7 cellular contexts compared by ENCODE assay signal in the genomic region with DNA sequence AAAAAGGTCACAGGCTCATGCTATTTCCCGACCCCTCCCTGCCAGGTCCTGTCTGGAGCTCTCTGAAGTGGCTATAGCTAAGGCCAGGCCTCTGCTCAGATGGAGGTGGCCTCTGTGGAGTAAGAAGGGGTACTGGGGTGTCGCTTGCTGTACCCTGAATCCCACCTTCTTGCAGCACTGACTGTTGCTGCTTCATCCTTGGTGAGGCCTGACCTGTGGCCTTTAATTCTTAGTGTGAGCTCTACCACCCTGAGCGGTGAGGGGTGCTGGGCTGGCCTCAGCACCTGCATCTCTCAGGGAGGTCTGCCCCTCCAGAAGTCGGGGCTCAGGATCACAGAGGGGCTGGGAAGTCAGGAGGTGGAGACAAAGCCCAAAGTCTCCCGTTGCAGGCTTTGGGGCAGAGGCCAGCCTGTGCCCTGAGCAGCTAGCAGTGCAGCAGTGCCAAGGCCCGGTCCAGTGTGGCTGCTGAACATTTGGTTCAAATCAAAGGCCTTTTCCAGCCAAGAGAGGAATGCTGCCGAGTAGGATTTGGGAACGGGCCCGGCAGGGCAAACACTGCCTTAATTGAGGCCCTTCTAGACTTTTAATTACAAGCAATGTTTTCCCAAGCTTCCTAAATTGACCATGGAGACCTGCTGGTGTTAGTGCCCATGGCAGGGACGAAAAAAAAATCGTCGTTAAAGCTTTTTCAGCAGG.
DNase-seq lines count a peak whose midpoint lies in the region; ATAC-seq and TF ChIP-seq lines count a peak whose summit lies in the region.

No MANE protein-coding gene starts in this region.

- TF ChIP-seq CTCF in dorsolateral prefrontal cortex (IDR thresholded peaks at IDR 0.05 in 54 of 56, conservative IDR thresholded peaks at IDR 0.05 in 2 of 56; ENCODE audit: low read depth in 1 of 56, partially characterized antibody in 56 of 56) (no peak), thyroid gland (IDR thresholded peaks at IDR 0.05) (no peak), foreskin keratinocyte (conservative IDR thresholded peaks at IDR 0.05) (no peak)

- H3K27ac ChIP-seq in dorsolateral prefrontal cortex (peak overlapping the region in 44 of 59 donors; percentile 3 to 84 (median 59)), mesendoderm (ENCODE audit: low read depth, low read length) (no peak overlapping the region), thyroid gland (peak overlapping the region; percentile 79 to 93 (median 83)), foreskin keratinocyte (no peak overlapping the region)

- H3K4me3 ChIP-seq in dorsolateral prefrontal cortex (no peak overlapping the region), mesendoderm (ENCODE audit: low read length) (no peak overlapping the region), thyroid gland (replicated peaks in 1 of 3) (no peak overlapping the region)

- peaks cover 6% of the 10 kb centered on the region for H3K27me3 Mint-ChIP-seq in activated CD4-positive, alpha-beta memory T cell treated with anti-CD3 and anti-CD28 coated beads, Interleukin-2, amount 10 ng/mL, durations not matched to agents 7 days and 5 days

- no peak overlapping the region for H4K5ac ChIP-seq in mesendoderm (ENCODE audit: low read length)

- no peak for ATAC-seq in foreskin keratinocyte

- DNase-seq in NCI-H774 (lab: John Stamatoyannopoulos, UW) (peak; percentile 66), dorsolateral prefrontal cortex (peak in 8 of 10 donors; percentile 46 to 78 (median 63)), mesendoderm (no peak), thyroid gland (peak; percentile 48 to 63), foreskin keratinocyte (no peak), GM19240 (ENCODE audit: insufficient read length, low spot score) (no peak)
- DNase-seq in activated CD4-positive, alpha-beta memory T cell treated with anti-CD3 and anti-CD28 coated beads, Interleukin-2, amount 10 ng/mL, durations not matched to agents 7 days and 5 days: no peak

- no peaks in the 10 kb centered on the region for H3K4me1 Mint-ChIP-seq in activated CD4-positive, alpha-beta memory T cell treated with anti-CD3 and anti-CD28 coated beads, Interleukin-2, amount 10 ng/mL, durations not matched to agents 7 days and 5 days

- intact Hi-C loops in dorsolateral prefrontal cortex (cut with DNase I): no loop called here
- intact Hi-C loops in thyroid gland (cut with DNase I): no loop called here

- H3K36me3 Mint-ChIP-seq in activated CD4-positive, alpha-beta memory T cell treated with anti-CD3 and anti-CD28 coated beads, Interleukin-2, amount 10 ng/mL, durations not matched to agents 7 days and 5 days (ENCODE audit: low read depth): no peaks in the 10 kb centered on the region

- H3K9me3 Mint-ChIP-seq in activated CD4-positive, alpha-beta memory T cell treated with anti-CD3 and anti-CD28 coated beads, Interleukin-2, amount 10 ng/mL, durations not matched to agents 7 days and 5 days: no peaks in the 10 kb centered on the region

- H3K23ac ChIP-seq in mesendoderm (ENCODE audit: low read length): no peak overlapping the region

- POLR2A ChIA-PET in activated CD4-positive, alpha-beta memory T cell treated with anti-CD3 and anti-CD28 coated beads, Interleukin-2, amount 10 ng/mL, durations not matched to agents 7 days and 5 days (lab: Charles Lee): no interaction called here

- H4K8ac ChIP-seq in mesendoderm (ENCODE audit: low read depth, low read length): no peak overlapping the region

- H3K4me3 Mint-ChIP-seq in activated CD4-positive, alpha-beta memory T cell treated with anti-CD3 and anti-CD28 coated beads, Interleukin-2, amount 10 ng/mL, durations not matched to agents 7 days and 5 days: no peak overlapping the region

- no peaks in the 10 kb centered on the region for H3K79me1 ChIP-seq in mesendoderm (ENCODE audit: low read length)

- no CpG with 5 or more reads among the region's 12 CpGs for WGBS in mesendoderm (ENCODE audit: extremely low coverage, insufficient coverage, low lambda C conversion rate)
- WGBS in thyroid gland, 2 donors: 36 to 46% methylated on average over 10 to 11 of the region's 12 CpGs

- peak overlapping the region; percentile 37 for H2AK5ac ChIP-seq in mesendoderm (ENCODE audit: low read length)

- H3K27ac Mint-ChIP-seq in activated CD4-positive, alpha-beta memory T cell treated with anti-CD3 and anti-CD28 coated beads, Interleukin-2, amount 10 ng/mL, durations not matched to agents 7 days and 5 days: no peak overlapping the region

- peak overlapping the region; percentile 50 for H3K56ac ChIP-seq in mesendoderm (ENCODE audit: low read length)

- H2BK5ac ChIP-seq in mesendoderm (ENCODE audit: low read length): peak overlapping the region; percentile 6

- H2BK15ac ChIP-seq in mesendoderm (replicated peaks; ENCODE audit: low read depth): no peak overlapping the region

- H3K4me2 ChIP-seq in mesendoderm (ENCODE audit: low read length): no peak overlapping the region

- H3K4me1 ChIP-seq in mesendoderm (ENCODE audit: control insufficient read depth, low read depth, low read length) (peaks cover 29% of the 10 kb centered on the region), thyroid gland (peaks cover 58 to 92% of the 10 kb centered on the region in 2 donors), foreskin keratinocyte (peaks cover 22% of the 10 kb centered on the region)

- H3K36me3 ChIP-seq in mesendoderm (ENCODE audit: control insufficient read depth, insufficient read depth, low read length): no peaks in the 10 kb centered on the region
- no peaks in the 10 kb centered on the region for H3K36me3 ChIP-seq in thyroid gland

- H3K9me3 ChIP-seq in thyroid gland: no peaks in the 10 kb centered on the region

- H3K18ac ChIP-seq in mesendoderm (ENCODE audit: low read length): peak overlapping the region; percentile 44

- H3K79me2 ChIP-seq in mesendoderm (ENCODE audit: control insufficient read depth, insufficient read depth, low read length): no peaks in the 10 kb centered on the region

- CTCF ChIA-PET in activated CD4-positive, alpha-beta memory T cell treated with anti-CD3 and anti-CD28 coated beads, Interleukin-2, amount 10 ng/mL, durations not matched to agents 7 days and 5 days (lab: Charles Lee): interaction anchor here (0.8 kb wide), 1 partner anchor 97 kb away, joined by 3 read pairs; no protein-coding TSS in a partner anchor

- H3K9ac ChIP-seq in mesendoderm (ENCODE audit: low read length): no peak overlapping the region

- no peak for TF ChIP-seq POLR2A in thyroid gland (IDR thresholded peaks at IDR 0.05)

- no peak overlapping the region for H3K4ac ChIP-seq in mesendoderm (ENCODE audit: low read depth, low read length)

- H3K27me3 ChIP-seq in dorsolateral prefrontal cortex (no peaks in the 10 kb centered on the region), mesendoderm (ENCODE audit: insufficient read depth, low read length, poor library complexity) (no peaks in the 10 kb centered on the region), thyroid gland (no peaks in the 10 kb centered on the region), foreskin keratinocyte (no peaks in the 10 kb centered on the region)

- no peak overlapping the region for H2BK120ac ChIP-seq in mesendoderm (ENCODE audit: low read depth, low read length)

Comparison
In these comparisons a context has a peak if more than half of its experiments do, and no peak if none do; other contexts are left out.
1. DNase-seq: peak in NCI-H774 (single experiment), dorsolateral prefrontal cortex (8 of 10) and thyroid gland (2 of 2); none in mesendoderm (single experiment), foreskin keratinocyte (0 of 2), GM19240 (single experiment) and activated CD4-positive, alpha-beta memory T cell treated with anti-CD3 and anti-CD28 coated beads, Interleukin-2, amount 10 ng/mL, durations not matched to agents 7 days and 5 days (single experiment).
2. H3K27ac ChIP-seq: peak in dorsolateral prefrontal cortex (44 of 59) and thyroid gland (3 of 3); none in mesendoderm (single experiment) and foreskin keratinocyte (single experiment).